ENCODE assay signal across 19 cellular contexts in genomic region chr19:5956728-5957127, GRCh38. TPM values are rescaled to one million over a fixed set of nuclear protein-coding genes. Genes with fewer than 3 reads are reported as not detected.
DNase-seq lines count a peak whose midpoint lies in the region; ATAC-seq and TF ChIP-seq lines count a peak whose summit lies in the region.
"Had no signal": no experiment of that assay in that cellular context is flagged by ENCODE, and none has a peak within 500 bp of the region (broad histone marks: within the 10 kb centered on the region; RNA-seq: fewer than 3 reads in every experiment).

No MANE protein-coding gene starts in this region.

- no peaks in the 10 kb centered on the region for H3K27me3 Mint-ChIP-seq in CD4-positive, CD25-positive, alpha-beta regulatory T cell
- H3K27me3 Mint-ChIP-seq in H9 (ENCODE audit: low read depth) (no peaks in the 10 kb centered on the region), brain (no peaks in the 10 kb centered on the region)
- no peaks in the 10 kb centered on the region for H3K27me3 Mint-ChIP-seq in naive thymus-derived CD8-positive, alpha-beta T cell
- H3K27me3 Mint-ChIP-seq: activated B cell treated with CpG ODN at 0.5 μM for 24 hours, B cell, T-helper 17 cell had no signal

- H2BK20ac ChIP-seq in H9 (ENCODE audit: low read depth, low read length, poor library complexity, severe bottlenecking) = no peak overlapping the region

- peaks cover 26% of the 10 kb centered on the region; the same call in 1 of the 2 replicates for H3K79me2 ChIP-seq in H9 (ENCODE audit: insufficient read depth, low read length)

- no peak overlapping the region for H2BK120ac ChIP-seq in H9 (ENCODE audit: low read depth, low read length, poor library complexity, severe bottlenecking)

- no peaks in the 10 kb centered on the region for H3K9me3 Mint-ChIP-seq in CD4-positive, CD25-positive, alpha-beta regulatory T cell
- H3K9me3 Mint-ChIP-seq in H9 = no peaks in the 10 kb centered on the region
- no peaks in the 10 kb centered on the region for H3K9me3 Mint-ChIP-seq in brain
- H3K9me3 Mint-ChIP-seq in naive thymus-derived CD8-positive, alpha-beta T cell = no peaks in the 10 kb centered on the region
- H3K9me3 Mint-ChIP-seq: activated B cell treated with CpG ODN at 0.5 μM for 24 hours, endodermal cell had no signal

- H3T11ph ChIP-seq in H9 (ENCODE audit: low read length) = no peak overlapping the region

- no peak overlapping the region for H4K8ac ChIP-seq in H9 (replicated peaks; ENCODE audit: insufficient read length, low read depth, low read length)

- POLR2A ChIA-PET in naive thymus-derived CD8-positive, alpha-beta T cell (lab: Charles Lee) = interaction anchor here (1.6 kb wide), 1 partner anchor 9 kb away, joined by 5 read pairs; no protein-coding TSS in a partner anchor

- H4K20me1 ChIP-seq in H9 (ENCODE audit: control insufficient read depth, insufficient read depth, insufficient read length) = no peaks in the 10 kb centered on the region

- no peaks in the 10 kb centered on the region for H3K23me2 ChIP-seq in H9 (ENCODE audit: insufficient read length, low read depth, low read length, poor library complexity, severe bottlenecking)

- no peak overlapping the region for H4K91ac ChIP-seq in H9 (ENCODE audit: insufficient read length, low read depth, low read length)

- H2AFZ ChIP-seq in H9 (ENCODE audit: low read length) = no peak overlapping the region

- H3K4me2 ChIP-seq in H9 (ENCODE audit: insufficient read depth, insufficient read length, low read length) = no peak overlapping the region

- no CpG with 5 or more reads among the region's 12 CpGs for WGBS in H9 (ENCODE audit: extremely low coverage, insufficient read length, low lambda C conversion rate)

- no peak overlapping the region for H3K27ac ChIP-seq in CD4-positive, CD25-positive, alpha-beta regulatory T cell (ENCODE audit: insufficient read depth, low read length, poor library complexity, severe bottlenecking)
- H3K27ac ChIP-seq in H9 (ENCODE audit: insufficient read length, low read depth, low read length) = no peak overlapping the region
- H3K27ac ChIP-seq: ovary, SJCRH30 had no signal

- H2AK5ac ChIP-seq in H9 (ENCODE audit: insufficient read length, low read length) = no peak overlapping the region

- H3K27me3 ChIP-seq in CD4-positive, CD25-positive, alpha-beta regulatory T cell (ENCODE audit: control insufficient read depth, insufficient read depth, low read length) = no peaks in the 10 kb centered on the region
- no peaks in the 10 kb centered on the region for H3K27me3 ChIP-seq in H9 (ENCODE audit: insufficient read depth, low read length)
- H3K27me3 ChIP-seq: ovary, SJCRH30 had no signal

- no peak overlapping the region for H3K23ac ChIP-seq in H9 (ENCODE audit: insufficient read length, low read depth, low read length)

- DNase-seq in CD4-positive, CD25-positive, alpha-beta regulatory T cell = no peak
- DNase-seq in H9 (no peak), midbrain (lab: John Stamatoyannopoulos, UW) (no peak), HuH-7.5 (ENCODE audit: low spot score) (no peak)
- no peak for DNase-seq in naive thymus-derived CD8-positive, alpha-beta T cell
- DNase-seq: activated B cell treated with CpG ODN at 0.5 μM for 24 hours; cerebellar nuclear complex; endodermal cell; hippocampal formation; islet precursor cell; NCI-H2029 treated with DMSO at 0.1 percent for 48 hours; NCI-H524; ovary; SJCRH30; stimulated activated CD8-positive, alpha-beta memory T cell treated with anti-CD3 and anti-CD28 coated beads, Interleukin-4, amount 100 ng/mL, for 48 hours; T-helper 17 cell had no signal

- H2BK15ac ChIP-seq in H9 (ENCODE audit: low read depth, low read length) = no peak overlapping the region

- no peak overlapping the region for H3K4ac ChIP-seq in H9 (ENCODE audit: low read depth, low read length)

- no peak overlapping the region for H2BK12ac ChIP-seq in H9 (ENCODE audit: insufficient read length, low read depth, low read length)

- ATAC-seq in CD4-positive, CD25-positive, alpha-beta regulatory T cell (ENCODE audit: low read depth in 2 of 2) = no peak
- ATAC-seq in naive thymus-derived CD8-positive, alpha-beta T cell = no peak
- no peak for ATAC-seq in HG03432 (IDR thresholded peaks at IDR 0.05; ENCODE audit: unreplicated experiment)
- ATAC-seq: T-helper 17 cell had no signal

- peaks cover 94% of the 10 kb centered on the region for H3K4me1 ChIP-seq in CD4-positive, CD25-positive, alpha-beta regulatory T cell (ENCODE audit: control insufficient read depth, insufficient read depth, low read length, poor library complexity, severe bottlenecking)
- H3K4me1 ChIP-seq in H9 (ENCODE audit: insufficient read depth, low read length) = peaks cover 26% of the 10 kb centered on the region

- H3K56ac ChIP-seq in H9 (ENCODE audit: insufficient read length, low read depth, low read length) = no peak overlapping the region

- peaks cover 5% of the 10 kb centered on the region for H3K36me3 ChIP-seq in CD4-positive, CD25-positive, alpha-beta regulatory T cell (ENCODE audit: control insufficient read depth, insufficient read depth, low read length)
- H3K36me3 ChIP-seq: ovary, SJCRH30 had no signal

- H3K9ac ChIP-seq in H9 (ENCODE audit: extremely low read depth, insufficient read length, low read length) = no peak overlapping the region

- H4K5ac ChIP-seq in H9 (ENCODE audit: insufficient read length, low read depth, low read length) = no peak overlapping the region

- H3K4me3 ChIP-seq in CD4-positive, CD25-positive, alpha-beta regulatory T cell (ENCODE audit: low read depth, low read length) = no peak overlapping the region
- H3K4me3 ChIP-seq: ovary, SJCRH30 had no signal

- peak overlapping the region in 3 of 4 donors; percentile 26 to 84 (median 42) for H3K4me3 Mint-ChIP-seq in CD4-positive, CD25-positive, alpha-beta regulatory T cell
- no peak overlapping the region for H3K4me3 Mint-ChIP-seq in H9
- no peak overlapping the region for H3K4me3 Mint-ChIP-seq in brain
- H3K4me3 Mint-ChIP-seq in naive thymus-derived CD8-positive, alpha-beta T cell = peak overlapping the region in 1 of 10 donors; percentile 48
- H3K4me3 Mint-ChIP-seq: activated B cell treated with CpG ODN at 0.5 μM for 24 hours, B cell, endodermal cell, T-helper 17 cell had no signal

- no peaks in the 10 kb centered on the region for H3K9me3 ChIP-seq in CD4-positive, CD25-positive, alpha-beta regulatory T cell (ENCODE audit: control insufficient read depth in 2 of 2, low read length in 2 of 2)
- H3K9me3 ChIP-seq in H9 (ENCODE audit: control insufficient read depth, low read depth, low read length) = no peaks in the 10 kb centered on the region
- H3K9me3 ChIP-seq: ovary, SJCRH30 had no signal

- no peak overlapping the region for H3K18ac ChIP-seq in H9 (ENCODE audit: insufficient read length, low read depth, low read length)

- H3K27ac Mint-ChIP-seq in CD4-positive, CD25-positive, alpha-beta regulatory T cell = peak overlapping the region; percentile 80 to 100 (median 91)
- peak overlapping the region in 2 of 3 experiments; percentile 44 to 51; a peak in 1 of 7 replicates for H3K27ac Mint-ChIP-seq in H9
- peak overlapping the region in 3 of 5 experiments; percentile 9 to 56 (median 33) for H3K27ac Mint-ChIP-seq in brain
- H3K27ac Mint-ChIP-seq in naive thymus-derived CD8-positive, alpha-beta T cell = peak overlapping the region in 8 of 10 donors; percentile 52 to 100 (median 76)
- H3K27ac Mint-ChIP-seq: activated B cell treated with CpG ODN at 0.5 μM for 24 hours, B cell, endodermal cell had no signal

- H2BK5ac ChIP-seq in H9 (ENCODE audit: insufficient read length, low read length) = no peak overlapping the region

- H3K36me3 Mint-ChIP-seq in CD4-positive, CD25-positive, alpha-beta regulatory T cell = peaks cover 5% of the 10 kb centered on the region
- no peaks in the 10 kb centered on the region; a peak in 1 of 7 replicates for H3K36me3 Mint-ChIP-seq in H9 (ENCODE audit: insufficient read depth in 1 of 3, low read depth in 3 of 3)
- H3K36me3 Mint-ChIP-seq in brain = no peaks in the 10 kb centered on the region
- H3K36me3 Mint-ChIP-seq in naive thymus-derived CD8-positive, alpha-beta T cell = peaks cover 0 to 8% (median 0%) of the 10 kb centered on the region in 3 donors

- no peak for TF ChIP-seq CTCF in H9 (conservative IDR thresholded peaks at IDR 0.05)
- TF ChIP-seq CTCF in brain (conservative IDR thresholded peaks at IDR 0.05) = no peak

- H3K79me1 ChIP-seq in H9 (ENCODE audit: insufficient read depth, low read depth, low read length, poor library complexity, severe bottlenecking) = peaks cover 4% of the 10 kb centered on the region

- H3K14ac ChIP-seq in H9 (ENCODE audit: insufficient read depth, low read length) = no peak overlapping the region

- peaks cover 27 to 98% (median 59%) of the 10 kb centered on the region in 4 donors for H3K4me1 Mint-ChIP-seq in CD4-positive, CD25-positive, alpha-beta regulatory T cell
- peaks cover 68 to 72% of the 10 kb centered on the region in 2 experiments for H3K4me1 Mint-ChIP-seq in H9
- peaks cover 97% of the 10 kb centered on the region for H3K4me1 Mint-ChIP-seq in brain
- peaks cover 42 to 97% (median 91%) of the 10 kb centered on the region in 4 donors for H3K4me1 Mint-ChIP-seq in naive thymus-derived CD8-positive, alpha-beta T cell

RNA-seq across cellular contexts. Expression of gene RANBP3, which starts 21.2 kb away (rescaled TPM):
- 106 TPM for total RNA-seq in CD4-positive, CD25-positive, alpha-beta regulatory T cell
- polyA plus RNA-seq in CD4-positive, CD25-positive, alpha-beta regulatory T cell = 10 to 100 TPM in 2 of 4 donors, 1 to 10 TPM in 2; 8.0 to 12.1 (median 10.0) TPM
- total RNA-seq in H9 (2021) = 86.5 and 89.9 TPM in 2 replicates
- 183 TPM for polyA plus RNA-seq in brain (ENCODE audit: insufficient read depth, low read depth, low replicate concordance)
- total RNA-seq in naive thymus-derived CD8-positive, alpha-beta T cell = 100 to 1,000 TPM; 128 to 145 TPM
- polyA plus RNA-seq in naive thymus-derived CD8-positive, alpha-beta T cell = 10 to 100 TPM in 1 of 3 donors, 1 to 10 TPM in 2; 7.7 to 13.0 (median 9.1) TPM

RNA-seq across cellular contexts. Expression of gene CAPS, which starts 42.7 kb away (rescaled TPM):
- total RNA-seq in CD4-positive, CD25-positive, alpha-beta regulatory T cell = 38.8 TPM
- polyA plus RNA-seq in CD4-positive, CD25-positive, alpha-beta regulatory T cell = 1 to 10 TPM; 1.2 to 3.1 (median 2.8) TPM
- 2.3 and 2.5 TPM in 2 replicates for total RNA-seq in H9 (2021)
- 43.6 TPM for polyA plus RNA-seq in brain (ENCODE audit: insufficient read depth, low read depth, low replicate concordance)
- total RNA-seq in naive thymus-derived CD8-positive, alpha-beta T cell = 10 to 100 TPM; 55.9 to 58.3 TPM
- 1 to 10 TPM; 1.3 to 2.8 (median 2.0) TPM for polyA plus RNA-seq in naive thymus-derived CD8-positive, alpha-beta T cell

RNA-seq across cellular contexts. Expression of gene VMAC, which starts 52.1 kb away (rescaled TPM):
- 25.0 TPM for total RNA-seq in CD4-positive, CD25-positive, alpha-beta regulatory T cell
- 1 to 10 TPM; 4.9 to 9.5 (median 7.5) TPM for polyA plus RNA-seq in CD4-positive, CD25-positive, alpha-beta regulatory T cell
- 1.9 and 2.2 TPM in 2 replicates for total RNA-seq in H9 (2021)
- 4.6 TPM for polyA plus RNA-seq in brain (ENCODE audit: insufficient read depth, low read depth, low replicate concordance)
- total RNA-seq in naive thymus-derived CD8-positive, alpha-beta T cell = 10 to 100 TPM; 32.7 to 34.5 TPM
- 1 to 10 TPM; 6.2 to 8.4 (median 7.0) TPM for polyA plus RNA-seq in naive thymus-derived CD8-positive, alpha-beta T cell

RNA-seq across cellular contexts. Expression of gene NDUFA11, which starts 53.1 kb away (rescaled TPM):
- 120 TPM for total RNA-seq in CD4-positive, CD25-positive, alpha-beta regulatory T cell
- 100 to 1,000 TPM; 408 to 499 (median 465) TPM for polyA plus RNA-seq in CD4-positive, CD25-positive, alpha-beta regulatory T cell
- 282 TPM in 2 replicates for total RNA-seq in H9 (2021)
- 691 TPM for polyA plus RNA-seq in brain (ENCODE audit: insufficient read depth, low read depth, low replicate concordance)
- total RNA-seq in naive thymus-derived CD8-positive, alpha-beta T cell = 100 to 1,000 TPM; 116 to 131 TPM
- 100 to 1,000 TPM; 374 to 404 (median 395) TPM for polyA plus RNA-seq in naive thymus-derived CD8-positive, alpha-beta T cell

Comparison
In these comparisons a context has a peak if more than half of its experiments do, and no peak if none do; other contexts are left out.
1. H3K27ac Mint-ChIP-seq: peak in every context shown above with its lines; median percentile 91 in CD4-positive, CD25-positive, alpha-beta regulatory T cell; 76 in naive thymus-derived CD8-positive, alpha-beta T cell; 48 in H9; 33 in brain.
2. H3K4me3 Mint-ChIP-seq: peak in CD4-positive, CD25-positive, alpha-beta regulatory T cell (3 of 4); none in H9 (0 of 2) and brain (0 of 5).
3. RNA of gene CAPS, which starts 42.7 kb away (total RNA-seq): 55.9 to 58.3 TPM in naive thymus-derived CD8-positive, alpha-beta T cell and 38.8 TPM in CD4-positive, CD25-positive, alpha-beta regulatory T cell (single experiment); 2.3 to 2.5 TPM in H9; every median in the first group is over 10 times any median in the second.